ENCODE assay signal across 8 cellular contexts in the genomic region with DNA sequence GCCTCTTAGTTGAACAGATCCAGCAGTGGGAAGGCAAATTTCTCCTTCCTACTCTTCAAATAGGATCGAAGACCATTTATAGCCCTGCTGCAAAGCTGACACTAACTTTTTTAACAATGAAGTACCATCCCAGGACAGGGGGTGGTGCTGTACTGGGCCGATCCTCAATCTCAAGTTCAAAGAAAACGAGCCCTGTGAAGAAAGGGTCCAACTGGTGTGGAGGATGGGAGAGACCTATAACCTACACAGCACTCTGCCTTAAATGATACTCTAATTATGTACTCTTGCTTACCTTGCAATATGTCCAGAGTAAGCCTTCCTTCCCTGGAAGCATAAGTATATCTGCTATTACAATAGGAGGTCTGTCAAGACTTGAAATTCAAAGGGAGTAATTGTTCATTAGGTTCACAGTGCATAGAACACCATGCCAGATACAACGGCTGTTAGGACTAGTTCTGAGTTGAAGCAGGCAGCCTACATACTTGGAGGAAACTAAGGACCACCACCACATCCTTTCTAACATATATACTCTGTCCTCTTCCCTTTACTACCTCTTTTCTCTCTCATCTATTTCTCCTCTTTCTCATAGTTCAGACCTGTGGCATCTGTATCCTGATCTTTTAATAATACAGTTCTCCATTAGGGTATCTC. TPM values are rescaled to one million over a fixed set of nuclear protein-coding genes. Genes with fewer than 3 reads are reported as not detected.
A peak's percentile ranks its signal among the peaks of the same experiment; 100 is the strongest.
DNase-seq lines count a peak whose midpoint lies in the region; ATAC-seq and TF ChIP-seq lines count a peak whose summit lies in the region.

No MANE protein-coding gene starts in this region.

- no peak for TF ChIP-seq POLR2A in HCT116 (IDR thresholded peaks at IDR 0.05; ENCODE audit: borderline replicate concordance, extremely low read depth, insufficient read depth, insufficient read length)

- peaks cover 11 to 31% of the 10 kb centered on the region in 2 experiments; a peak in 3 of 4 replicates for H3K4me1 ChIP-seq in HCT116 (ENCODE audit: control insufficient read depth in 1 of 2, insufficient read depth in 2 of 2, low read length in 2 of 2)

- intact Hi-C loops in HCT116 (cut with micrococcal nuclease) = no loop called here

- no peaks in the 10 kb centered on the region for H3K9me2 ChIP-seq in HCT116 (ENCODE audit: insufficient read depth)

- peaks cover 14 to 72% of the 10 kb centered on the region in 2 experiments for H3K36me3 ChIP-seq in HCT116 (ENCODE audit: control insufficient read depth in 1 of 2, insufficient read depth in 2 of 2, low read length in 2 of 2)

- TF ChIP-seq RAD21 in HCT116 (IDR thresholded peaks at IDR 0.05; ENCODE audit: low read depth) = no peak

- DNase-seq in AG09309 (ENCODE audit: low read depth) = no peak
- DNase-seq in HCT116 (ENCODE audit: low read depth, low spot score) = no peak
- DNase-seq in activated naive CD8-positive, alpha-beta T cell treated with anti-CD3 and anti-CD28 coated beads, Interleukin-2, amount 10 ng/mL, durations not matched to agents 7 days and 5 days = no peak
- peak; percentile 18 to 26 (median 22) for DNase-seq in immature natural killer cell
- DNase-seq in NCI-H226 = no peak
- DNase-seq in GOT3 (lab: John Stamatoyannopoulos, UW) = no peak

- peaks cover 97% of the 10 kb centered on the region for H3K79me2 ChIP-seq in HCT116 (ENCODE audit: insufficient read depth, low read length)

- no peak overlapping the region for H3K4me3 Mint-ChIP-seq in activated naive CD8-positive, alpha-beta T cell treated with anti-CD3 and anti-CD28 coated beads, Interleukin-2, amount 10 ng/mL, durations not matched to agents 7 days and 5 days
- H3K4me3 Mint-ChIP-seq in immature natural killer cell = no peak overlapping the region

- peaks cover 69% of the 10 kb centered on the region; the same call in 1 of the 2 replicates for H4K20me1 ChIP-seq in HCT116 (ENCODE audit: insufficient read depth)

- peaks cover 41% of the 10 kb centered on the region for H3K4me1 Mint-ChIP-seq in activated naive CD8-positive, alpha-beta T cell treated with anti-CD3 and anti-CD28 coated beads, Interleukin-2, amount 10 ng/mL, durations not matched to agents 7 days and 5 days
- peaks cover 68 to 85% of the 10 kb centered on the region in 2 donors for H3K4me1 Mint-ChIP-seq in immature natural killer cell

- POLR2A ChIA-PET in HCT116 (lab: Charles Lee) = no interaction called here
- POLR2A ChIA-PET in activated naive CD8-positive, alpha-beta T cell treated with anti-CD3 and anti-CD28 coated beads, Interleukin-2, amount 10 ng/mL, durations not matched to agents 7 days and 5 days (lab: Charles Lee) = no interaction called here

- H3K9ac ChIP-seq in HCT116 (ENCODE audit: low read length) = no peak overlapping the region

- no peaks in the 10 kb centered on the region for H3K27me3 Mint-ChIP-seq in activated naive CD8-positive, alpha-beta T cell treated with anti-CD3 and anti-CD28 coated beads, Interleukin-2, amount 10 ng/mL, durations not matched to agents 7 days and 5 days
- H3K27me3 Mint-ChIP-seq in immature natural killer cell (ENCODE audit: low read depth in 3 of 3) = peaks cover 0 to 2% (median 2%) of the 10 kb centered on the region in 3 donors

- H3K27me3 ChIP-seq in HCT116 (ENCODE audit: insufficient read depth, low read length) = no peaks in the 10 kb centered on the region

- BruUV-seq in HCT116 (replicated peaks; lab: Mats Ljungman, UMichigan) = no TSS peak

- H3K9me3 ChIP-seq in HCT116 (ENCODE audit: control insufficient read depth in 1 of 2, insufficient read depth in 1 of 2, low read depth in 1 of 2, low read length in 2 of 2) = no peaks in the 10 kb centered on the region

- peaks cover 12% of the 10 kb centered on the region for H3K36me3 Mint-ChIP-seq in activated naive CD8-positive, alpha-beta T cell treated with anti-CD3 and anti-CD28 coated beads, Interleukin-2, amount 10 ng/mL, durations not matched to agents 7 days and 5 days
- peaks cover 0 to 4% (median 0%) of the 10 kb centered on the region in 3 donors for H3K36me3 Mint-ChIP-seq in immature natural killer cell

- TF ChIP-seq CTCF in AG09309 (IDR thresholded peaks at IDR 0.05; ENCODE audit: control insufficient read depth, insufficient read depth, low read depth, low read length, missing control alignments) = peak; percentile 38
- TF ChIP-seq CTCF in HCT116 (IDR thresholded peaks at IDR 0.05 in 2 of 3, conservative IDR thresholded peaks at IDR 0.05 in 1 of 3; ENCODE audit: borderline replicate concordance in 1 of 3, insufficient read depth in 1 of 3, low read depth in 2 of 3, low read length in 2 of 3) = peak in 2 of 3 experiments; percentile 57 to 71; a peak in 4 of 6 replicates

- H2AFZ ChIP-seq in HCT116 (ENCODE audit: low read depth, low read length, poor library complexity, severe bottlenecking) = no peak overlapping the region

- RAD21 ChIA-PET in HCT116 (lab: Charles Lee; ENCODE audit: low non-redundant PET in 1 of 2, low total read pairs in 2 of 2, uncharacterized antibody in 2 of 2, unreplicated experiment in 2 of 2) = no interaction called here

- peak; percentile 87 for ATAC-seq in HCT116
- ATAC-seq in activated naive CD8-positive, alpha-beta T cell treated with anti-CD3 and anti-CD28 coated beads, Interleukin-2, amount 10 ng/mL, durations not matched to agents 7 days and 5 days (ENCODE audit: low read depth) = peak; percentile 50
- ATAC-seq in HG02970 (IDR thresholded peaks at IDR 0.05; ENCODE audit: low FRiP score, unreplicated experiment) = no peak
- no peak for ATAC-seq in HG03108 (IDR thresholded peaks at IDR 0.05; ENCODE audit: unreplicated experiment)

- H3K27ac Mint-ChIP-seq in activated naive CD8-positive, alpha-beta T cell treated with anti-CD3 and anti-CD28 coated beads, Interleukin-2, amount 10 ng/mL, durations not matched to agents 7 days and 5 days = peak overlapping the region; percentile 58
- H3K27ac Mint-ChIP-seq in immature natural killer cell = peak overlapping the region; percentile 36 to 83 (median 75)

- CTCF ChIA-PET in HCT116 (lab: Charles Lee) = interaction anchor here (0.5 kb wide), 1 partner anchor 730 kb away, joined by 3 read pairs; no protein-coding TSS in a partner anchor

- H3K27ac ChIP-seq in HCT116 (ENCODE audit: low read depth, low read length) = no peak overlapping the region

- H3K9me3 Mint-ChIP-seq in activated naive CD8-positive, alpha-beta T cell treated with anti-CD3 and anti-CD28 coated beads, Interleukin-2, amount 10 ng/mL, durations not matched to agents 7 days and 5 days = no peaks in the 10 kb centered on the region
- no peaks in the 10 kb centered on the region for H3K9me3 Mint-ChIP-seq in immature natural killer cell

- H3K4me2 ChIP-seq in HCT116 (ENCODE audit: low read length) = no peak overlapping the region

- no peak overlapping the region for H3K4me3 ChIP-seq in AG09309 (ENCODE audit: control insufficient read depth, low read depth, low read length)
- no peak overlapping the region for H3K4me3 ChIP-seq in HCT116 (replicated peaks in 1 of 2; ENCODE audit: low read depth in 1 of 2, low read length in 2 of 2)

TF ChIP-seq in HCT116, 20 proteins besides CTCF, POLR2A, EP300 and RAD21:
- TF ChIP-seq SIN3A (IDR thresholded peaks at IDR 0.05; ENCODE audit: low read depth) = no peak
- no peak for TF ChIP-seq ELF1 (IDR thresholded peaks at IDR 0.05; ENCODE audit: borderline replicate concordance, low read depth)
- TF ChIP-seq TCF7L2 (IDR thresholded peaks at IDR 0.05; ENCODE audit: borderline replicate concordance, extremely low read depth, insufficient read depth, insufficient read length) = peak; percentile 57
- TF ChIP-seq ZNF274 (IDR thresholded peaks at IDR 0.05; ENCODE audit: low read depth, low read length) = no peak

RNA-seq across cellular contexts. Expression of a gene that starts 6.2 kb away (rescaled TPM):
- total RNA-seq in HCT116 (2021; ENCODE audit: unreplicated experiment) = 178 TPM
- 64.7 and 84.1 TPM in 2 replicates for polyA plus RNA-seq in HCT116 (2012)
- 10 to 100 TPM; 65.2 to 68.1 TPM for total RNA-seq in activated naive CD8-positive, alpha-beta T cell treated with anti-CD3 and anti-CD28 coated beads, Interleukin-2, amount 10 ng/mL, durations not matched to agents 7 days and 5 days
- 10 to 100 TPM; 30.0 to 38.2 (median 33.5) TPM for polyA plus RNA-seq in immature natural killer cell

RNA-seq across cellular contexts. Expression of a gene that starts 38.4 kb away (rescaled TPM):
- total RNA-seq in HCT116 (2021; ENCODE audit: unreplicated experiment) = 486 TPM
- polyA plus RNA-seq in HCT116 (2012) = 370 and 385 TPM in 2 replicates
- 100 to 1,000 TPM; 168 to 183 TPM for total RNA-seq in activated naive CD8-positive, alpha-beta T cell treated with anti-CD3 and anti-CD28 coated beads, Interleukin-2, amount 10 ng/mL, durations not matched to agents 7 days and 5 days
- 100 to 1,000 TPM in 2 of 3 donors, 10 to 100 TPM in 1; 92.8 to 153 (median 145) TPM for polyA plus RNA-seq in immature natural killer cell

Comparison
In these comparisons a context has a peak if more than half of its experiments do, and no peak if none do; other contexts are left out.
1. DNase-seq: peak in immature natural killer cell (3 of 3); none in AG09309 (single experiment), HCT116 (single experiment), activated naive CD8-positive, alpha-beta T cell treated with anti-CD3 and anti-CD28 coated beads, Interleukin-2, amount 10 ng/mL, durations not matched to agents 7 days and 5 days (single experiment), NCI-H226 (single experiment) and GOT3 (single experiment).
2. ATAC-seq: peak in HCT116 (single experiment) and activated naive CD8-positive, alpha-beta T cell treated with anti-CD3 and anti-CD28 coated beads, Interleukin-2, amount 10 ng/mL, durations not matched to agents 7 days and 5 days (single experiment); none in HG02970 (single experiment) and HG03108 (single experiment).